8 cellular contexts compared by ENCODE assay signal in the genomic region with DNA sequence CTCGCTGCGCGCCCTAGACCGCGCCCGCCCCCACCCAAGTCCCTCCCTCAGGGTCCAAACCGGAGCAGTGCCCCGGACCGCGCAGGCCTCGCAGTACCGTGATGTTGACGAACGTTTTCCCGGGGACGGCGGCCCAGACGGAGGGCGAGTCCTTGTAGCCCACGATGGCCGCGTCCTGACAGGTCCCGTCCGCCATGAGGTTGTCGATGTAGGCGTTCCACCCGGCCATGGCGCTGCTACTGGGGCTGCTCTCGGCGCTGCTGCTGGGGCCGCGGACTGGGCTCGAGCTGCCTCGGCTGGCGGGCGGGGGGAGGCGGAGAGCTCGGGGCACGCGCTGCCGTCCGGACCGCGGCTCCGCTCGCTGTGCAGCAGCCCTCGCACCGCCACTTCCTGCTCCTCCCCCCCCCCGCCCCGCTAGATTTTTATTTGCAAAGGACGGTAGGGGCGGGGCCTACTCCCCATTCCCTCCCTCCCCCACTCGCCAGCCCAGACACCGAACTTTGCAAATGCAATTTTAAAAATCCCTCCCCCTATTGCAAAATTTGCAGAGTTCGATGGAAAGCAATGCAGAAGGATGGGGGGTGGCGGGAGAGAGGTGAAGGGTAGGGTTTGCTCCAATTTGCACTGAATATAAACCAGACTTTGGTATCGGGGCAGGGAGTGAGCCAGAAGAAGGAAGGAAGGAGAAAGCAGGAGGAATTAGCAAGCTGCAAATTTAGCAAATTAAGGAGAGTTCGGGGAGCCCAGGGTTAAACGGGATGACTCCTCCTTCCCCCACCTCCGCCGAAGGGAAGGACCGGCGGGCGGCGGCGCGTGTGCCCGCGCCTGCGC.
DNase-seq lines count a peak whose midpoint lies in the region; ATAC-seq and TF ChIP-seq lines count a peak whose summit lies in the region.

A gene (minus strand): TSS at position 365 of the 831 bp plus-strand sequence. CDS start 136 bp downstream, at position 229.

- H3K4me1 ChIP-seq in effector memory CD4-positive, alpha-beta T cell (ENCODE audit: control insufficient read depth, insufficient read depth, low read length, poor library complexity, severe bottlenecking) = peaks cover 54% of the 10 kb centered on the region

- no peaks in the 10 kb centered on the region for H3K9me3 ChIP-seq in effector memory CD4-positive, alpha-beta T cell (ENCODE audit: control insufficient read depth, low read length)

- in situ Hi-C loops in GM13977 (cut with MboI; ENCODE audit: low pct_unique_long_range_greater_than_20kb, low sequenced_read_pairs, unreplicated experiment) = no loop called here

- H3K4me3 ChIP-seq in effector memory CD4-positive, alpha-beta T cell (ENCODE audit: insufficient read depth, low read depth, low read length, poor library complexity, severe bottlenecking) = peak within 1 kb of the TSS; percentile 99

- H3K36me3 ChIP-seq in effector memory CD4-positive, alpha-beta T cell (ENCODE audit: control insufficient read depth, insufficient read depth, low read length) = peaks cover 22% of the 10 kb centered on the region

- peak within 1 kb of the TSS; percentile 94 for H3K27ac ChIP-seq in effector memory CD4-positive, alpha-beta T cell (ENCODE audit: insufficient read depth, low read length, poor library complexity, severe bottlenecking)

- ATAC-seq in HG03469 (IDR thresholded peaks at IDR 0.05; ENCODE audit: unreplicated experiment) = no peak

- no peak for TF ChIP-seq CTCF in GM13977 (IDR thresholded peaks at IDR 0.05; ENCODE audit: extremely low read depth, insufficient read depth, missing control alignments)

- no peaks in the 10 kb centered on the region for H3K27me3 ChIP-seq in effector memory CD4-positive, alpha-beta T cell (replicated peaks; ENCODE audit: control insufficient read depth, insufficient read depth, low read length, poor library complexity, severe bottlenecking)

- DNase-seq in GM13977 (ENCODE audit: low spot score) (peak; percentile 95), HK-2 (ENCODE audit: unreplicated experiment) (peak; percentile 87), NOMO-1 (lab: John Stamatoyannopoulos, UW; ENCODE audit: unreplicated experiment in 2 of 2) (peak; percentile 93 to 97), medulla oblongata (ENCODE audit: extremely low spot score) (peak; percentile 89)
- DNase-seq in activated CD8-positive, alpha-beta memory T cell treated with anti-CD3 and anti-CD28 coated beads for 4 hours (ENCODE audit: low read depth in 2 of 2) = peak; percentile 79 to 85
- peak; percentile 82 to 85 (median 82) for DNase-seq in effector memory CD4-positive, alpha-beta T cell
- DNase-seq in stimulated activated CD4-positive, alpha-beta T cell treated with anti-CD3 and anti-CD28 coated beads, TNF-alpha, amount 100 ng/mL, for 4 hours (ENCODE audit: low read depth in 3 of 3) = peak; percentile 82 to 87 (median 86)
